Comparison of ENCODE assay signal across 11 cellular contexts in the genomic region with DNA sequence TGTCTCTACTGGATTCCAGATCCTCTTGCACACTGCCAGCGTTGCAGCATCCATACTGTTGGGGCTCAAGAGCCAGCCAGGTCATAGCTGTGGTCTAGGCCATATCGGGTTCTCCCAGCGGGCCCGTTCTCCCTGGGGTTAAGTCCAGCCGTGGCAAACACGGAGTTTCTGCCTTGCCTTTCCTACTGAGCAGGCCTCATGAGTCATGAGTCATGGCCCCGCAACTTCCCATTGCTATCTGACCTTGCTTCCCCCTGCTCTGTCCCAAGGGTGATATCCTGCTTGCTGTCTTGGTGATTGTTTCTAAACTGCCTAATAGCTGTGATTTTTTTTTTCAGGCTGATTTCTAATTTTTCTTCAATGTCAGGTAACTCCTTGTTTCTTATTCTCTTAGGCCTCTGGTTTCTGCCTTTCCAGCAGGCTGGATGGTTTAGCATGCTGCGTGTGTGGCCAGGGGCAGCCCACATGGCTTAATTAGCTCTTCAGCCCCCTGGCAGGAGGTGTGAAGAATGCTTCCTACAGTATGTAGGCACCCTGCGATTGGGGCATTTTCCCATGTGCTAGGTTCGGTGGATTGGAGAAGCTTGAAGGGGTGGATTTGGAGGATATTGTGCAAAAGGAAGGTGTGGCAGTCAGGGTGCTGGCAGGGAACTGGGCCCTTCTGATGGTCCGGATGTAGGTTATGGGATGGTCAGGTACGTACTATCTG. TPM values are rescaled to one million over a fixed set of nuclear protein-coding genes. Genes with fewer than 3 reads are reported as not detected.
A peak's percentile ranks its signal among the peaks of the same experiment; 100 is the strongest.
DNase-seq lines count a peak whose midpoint lies in the region; ATAC-seq, FAIRE-seq and TF ChIP-seq lines count a peak whose summit lies in the region.
"Had no signal": no experiment of that assay in that cellular context is flagged by ENCODE, and none has a peak within 500 bp of the region (broad histone marks: within the 10 kb centered on the region; RNA-seq: fewer than 3 reads in every experiment).

No MANE protein-coding gene starts in this region.

- H3K36me3 ChIP-seq in heart left ventricle (no peaks in the 10 kb centered on the region), rectal smooth muscle tissue (ENCODE audit: control insufficient read depth, insufficient read depth, low read length) (no peaks in the 10 kb centered on the region), small intestine (ENCODE audit: control insufficient read depth in 2 of 2, insufficient read depth in 2 of 2, low read length in 2 of 2) (no peaks in the 10 kb centered on the region), vagina (no peaks in the 10 kb centered on the region)

- H3K4me3 ChIP-seq in heart left ventricle: no peak overlapping the region
- H3K4me3 ChIP-seq in rectal smooth muscle tissue (ENCODE audit: low read length): no peak overlapping the region
- no peak overlapping the region for H3K4me3 ChIP-seq in small intestine (ENCODE audit: low read depth in 1 of 2, low read length in 2 of 2)
- H3K4me3 ChIP-seq in vagina: no peak overlapping the region

- H3K4me1 ChIP-seq in heart left ventricle: peaks cover 0 to 70% (median 0%) of the 10 kb centered on the region in 12 donors
- peaks cover 18% of the 10 kb centered on the region for H3K4me1 ChIP-seq in rectal smooth muscle tissue (ENCODE audit: control insufficient read depth, insufficient read depth, low read length)
- peaks cover 3% of the 10 kb centered on the region in 2 donors for H3K4me1 ChIP-seq in small intestine (ENCODE audit: control insufficient read depth in 2 of 2, insufficient read depth in 1 of 2, low read depth in 1 of 2, low read length in 1 of 2)
- H3K4me1 ChIP-seq in vagina: peaks cover 29% of the 10 kb centered on the region

- no peak overlapping the region for H3K9ac ChIP-seq in rectal smooth muscle tissue (ENCODE audit: low read length)

- H3K9me3 ChIP-seq in heart left ventricle: no peaks in the 10 kb centered on the region
- H3K9me3 ChIP-seq in small intestine (ENCODE audit: control insufficient read depth, low read depth): no peaks in the 10 kb centered on the region
- H3K9me3 ChIP-seq in vagina: no peaks in the 10 kb centered on the region

- TF ChIP-seq POLR2A in heart left ventricle (IDR thresholded peaks at IDR 0.05) (no peak), vagina (IDR thresholded peaks at IDR 0.05) (no peak)

- H3K27ac ChIP-seq in heart left ventricle: peak overlapping the region in 2 of 12 donors; percentile 69 to 77
- H3K27ac ChIP-seq in rectal smooth muscle tissue (ENCODE audit: low read depth, low read length): peak overlapping the region; percentile 58
- peak overlapping the region in 1 of 2 donors; percentile 32 for H3K27ac ChIP-seq in small intestine (ENCODE audit: low read depth in 1 of 2, low read length in 1 of 2)
- H3K27ac ChIP-seq in vagina: no peak overlapping the region

- WGBS in heart left ventricle, 4 donors: 60 to 70% (median 67%) methylated on average over 12 of the region's 12 CpGs
- 74 to 87% (median 80%) methylated on average over 12 of the region's 12 CpGs for WGBS in small intestine, 3 donors

- DNase-seq in EH (ENCODE audit: low read depth) (peak; percentile 25), SKM-1 (lab: John Stamatoyannopoulos, UW; ENCODE audit: unreplicated experiment) (peak; percentile 26), heart left ventricle (peak; percentile 50 to 74 (median 63)), retina (no peak), D341Med (ENCODE audit: low spot score) (no peak), small intestine (no peak), vagina (ENCODE audit: extremely low spot score in 2 of 2) (no peak)
- DNase-seq: foreskin fibroblast, NCI-H69 had no signal

- FAIRE-seq in small intestine (lab: Jason Lieb, UNC): no peak

- intact Hi-C loops in heart left ventricle (cut with DNase I) (loop anchor here in 1 of 10 donors (10.0 kb wide), 1 partner anchor 128 kb away; no protein-coding TSS in a partner anchor), vagina (cut with DNase I) (no loop called here)

- peak in 3 of 4 donors; percentile 78 to 82 (median 80) for ATAC-seq in heart left ventricle

- TF ChIP-seq CTCF in heart left ventricle (IDR thresholded peaks at IDR 0.05): no peak
- no peak for TF ChIP-seq CTCF in vagina (IDR thresholded peaks at IDR 0.05)

- H3K27me3 ChIP-seq in heart left ventricle: no peaks in the 10 kb centered on the region
- no peaks in the 10 kb centered on the region for H3K27me3 ChIP-seq in rectal smooth muscle tissue (ENCODE audit: control insufficient read depth, insufficient read depth, low read length)
- no peaks in the 10 kb centered on the region for H3K27me3 ChIP-seq in small intestine (ENCODE audit: control insufficient read depth in 2 of 2, insufficient read depth in 2 of 2, low read length in 2 of 2)
- H3K27me3 ChIP-seq in vagina: no peaks in the 10 kb centered on the region

RNA-seq across cellular contexts. Expression of a gene that starts 18.7 kb away (rescaled TPM):
- total RNA-seq in heart left ventricle (10 to 100 TPM in 2 of 9 donors, 1 to 10 TPM in 7; 1.5 to 52.5 (median 2.7) TPM), vagina (24.6 TPM)
- polyA plus RNA-seq in heart left ventricle (1 to 10 TPM; 1.0 TPM), small intestine (10 to 100 TPM in 1 of 3 donors, 1 to 10 TPM in 2; 6.8 to 10.3 (median 8.9) TPM)
- total RNA-seq: G401 had no signal

Comparison
In these comparisons a context has a peak if more than half of its experiments do, and no peak if none do; other contexts are left out.
1. DNase-seq: peak in EH (single experiment), SKM-1 (single experiment) and heart left ventricle (5 of 5); none in retina (single experiment), D341Med (single experiment), small intestine (single experiment) and vagina (0 of 2).